In the genomic region with DNA sequence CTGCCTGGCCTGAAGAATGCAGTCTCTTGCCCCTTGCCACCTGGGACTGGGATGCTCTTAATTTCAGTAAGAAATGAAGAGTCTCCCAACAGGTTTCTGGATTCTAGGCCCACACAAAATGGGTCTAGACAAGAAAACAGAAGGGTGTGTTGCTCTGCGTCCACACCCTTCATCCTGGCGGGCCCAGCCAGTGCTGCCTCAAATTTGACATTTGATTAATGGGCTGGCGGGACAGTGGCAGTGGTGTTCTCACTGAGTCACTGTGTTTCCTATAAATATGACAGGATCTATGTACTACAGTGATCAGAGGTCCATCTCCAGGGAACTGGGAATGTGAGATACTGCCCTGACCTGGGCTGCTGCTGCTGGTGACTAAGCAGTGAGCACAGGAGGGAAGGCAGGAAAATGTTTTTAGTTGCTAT, we compare ENCODE assay signal across 10 cellular contexts. TPM values are rescaled to one million over a fixed set of nuclear protein-coding genes. Genes with fewer than 3 reads are reported as not detected.
DNase-seq lines count a peak whose midpoint lies in the region; ATAC-seq and TF ChIP-seq lines count a peak whose summit lies in the region.
"Had no signal": no experiment of that assay in that cellular context is flagged by ENCODE, and none has a peak within 500 bp of the region (broad histone marks: within the 10 kb centered on the region; RNA-seq: fewer than 3 reads in every experiment).

No MANE protein-coding gene starts in this region.

- H3K27me3 Mint-ChIP-seq in brain (no peaks in the 10 kb centered on the region), T-helper 17 cell (no peaks in the 10 kb centered on the region)
- H3K27me3 Mint-ChIP-seq: activated B cell treated with CpG ODN at 0.5 μM for 24 hours had no signal

- H3K9me3 ChIP-seq in liver (ENCODE audit: control insufficient read depth in 4 of 4, low read length in 3 of 4) = no peaks in the 10 kb centered on the region
- no peaks in the 10 kb centered on the region for H3K9me3 ChIP-seq in subcutaneous abdominal adipose tissue (ENCODE audit: control insufficient read depth in 5 of 5, low read length in 5 of 5)
- H3K9me3 ChIP-seq in OCI-LY7 (ENCODE audit: low read length) = no peaks in the 10 kb centered on the region
- no peaks in the 10 kb centered on the region for H3K9me3 ChIP-seq in T-helper 17 cell (ENCODE audit: control insufficient read depth, low read length, poor library complexity, severe bottlenecking)

- H3K27ac ChIP-seq in liver (ENCODE audit: low read depth in 1 of 2, low read length in 2 of 2) (peak overlapping the region; percentile 63 to 79), subcutaneous abdominal adipose tissue (ENCODE audit: low read depth, low read length) (peak overlapping the region; percentile 100), OCI-LY7 (ENCODE audit: low read depth, low read length, poor library complexity, severe bottlenecking) (no peak overlapping the region)

- CTCF ChIA-PET in OCI-LY7 (lab: Charles Lee; ENCODE audit: unreplicated experiment) = no interaction called here

- WGBS in liver = 85% methylated on average over 3 of the region's 3 CpGs

- H3K36me3 Mint-ChIP-seq in brain (no peaks in the 10 kb centered on the region), T-helper 17 cell (ENCODE audit: low read depth) (no peaks in the 10 kb centered on the region)

- H3K27me3 ChIP-seq in liver (ENCODE audit: control insufficient read depth in 4 of 4, insufficient read depth in 4 of 4, low read length in 3 of 4) (no peaks in the 10 kb centered on the region), subcutaneous abdominal adipose tissue (ENCODE audit: control insufficient read depth in 5 of 5, insufficient read depth in 4 of 5, low read length in 5 of 5) (no peaks in the 10 kb centered on the region)

- H3K4me1 ChIP-seq in liver (ENCODE audit: control insufficient read depth in 4 of 4, insufficient read depth in 4 of 4, low read length in 3 of 4) (peaks cover 8 to 47% (median 41%) of the 10 kb centered on the region in 4 donors), subcutaneous abdominal adipose tissue (ENCODE audit: control insufficient read depth in 5 of 5, insufficient read depth in 5 of 5, low read length in 5 of 5) (peaks cover 17 to 70% (median 52%) of the 10 kb centered on the region in 5 donors), OCI-LY7 (ENCODE audit: insufficient read depth, low read length, poor library complexity, severe bottlenecking) (peaks cover 31% of the 10 kb centered on the region)

- TF ChIP-seq EP300 in Ishikawa (IDR thresholded peaks at IDR 0.05; ENCODE audit: borderline replicate concordance) = no peak

- no peak for DNase-seq in OCI-LY7 (ENCODE audit: low spot score)
- DNase-seq in NCI-H748 (lab: John Stamatoyannopoulos, UW; ENCODE audit: unreplicated experiment) = no peak
- no peak for DNase-seq in T-helper 17 cell

- H3K79me2 ChIP-seq in OCI-LY7 (ENCODE audit: insufficient read depth, low read depth, low read length) = no peaks in the 10 kb centered on the region

- H3K4me1 Mint-ChIP-seq in brain (peaks cover 69% of the 10 kb centered on the region), T-helper 17 cell (peaks cover 17% of the 10 kb centered on the region)

- H2AFZ ChIP-seq in OCI-LY7 (ENCODE audit: low read length) = no peak overlapping the region

- H4K20me1 ChIP-seq in OCI-LY7 (ENCODE audit: insufficient read depth, low read length) = no peaks in the 10 kb centered on the region

- no peaks in the 10 kb centered on the region for H3K9me3 Mint-ChIP-seq in brain
- H3K9me3 Mint-ChIP-seq: activated B cell treated with CpG ODN at 0.5 μM for 24 hours had no signal

- no peak overlapping the region for H3K4me2 ChIP-seq in OCI-LY7 (ENCODE audit: low read length)

- H3K9me2 ChIP-seq in OCI-LY7 (ENCODE audit: insufficient read depth, low read length) = no peaks in the 10 kb centered on the region

- intact Hi-C loops in OCI-LY7 (cut with micrococcal nuclease; ENCODE audit: unreplicated experiment) = loop anchor here (10.0 kb wide), 1 partner anchor 423 kb away; a partner anchor contains a TSS

- ATAC-seq in GM18867 (IDR thresholded peaks at IDR 0.05; ENCODE audit: unreplicated experiment) (no peak), T-helper 17 cell (no peak)
- ATAC-seq: sciatic nerve had no signal

- TF ChIP-seq CTCF in brain (conservative IDR thresholded peaks at IDR 0.05) = no peak
- TF ChIP-seq CTCF in liver (IDR thresholded peaks at IDR 0.05; ENCODE audit: low read depth, low read length, missing input control) = no peak
- TF ChIP-seq CTCF in OCI-LY7 (conservative IDR thresholded peaks at IDR 0.05; ENCODE audit: low read length) = no peak

- POLR2A ChIA-PET in OCI-LY7 (lab: Charles Lee) = no interaction called here

- H3K4me3 Mint-ChIP-seq in brain (peak overlapping the region in 2 of 5 experiments; percentile 26 to 75), T-helper 17 cell (no peak overlapping the region)

- no TSS peak for BruUV-seq in OCI-LY7 (replicated peaks; lab: Mats Ljungman, UMichigan)

- TF ChIP-seq RAD21 in Ishikawa (IDR thresholded peaks at IDR 0.05; ENCODE audit: low read depth) = no peak
- TF ChIP-seq RAD21 in liver (IDR thresholded peaks at IDR 0.05) = no peak

- H3K36me3 ChIP-seq in liver (ENCODE audit: control insufficient read depth in 4 of 4, insufficient read depth in 3 of 4, low read depth in 1 of 4, low read length in 3 of 4) (no peaks in the 10 kb centered on the region), subcutaneous abdominal adipose tissue (ENCODE audit: control insufficient read depth in 5 of 5, insufficient read depth in 5 of 5, low read length in 5 of 5) (no peaks in the 10 kb centered on the region), OCI-LY7 (ENCODE audit: insufficient read depth, low read length) (no peaks in the 10 kb centered on the region)

- H3K4me3 ChIP-seq in liver (ENCODE audit: low read depth in 1 of 3, low read length in 3 of 3) (no peak overlapping the region), subcutaneous abdominal adipose tissue (ENCODE audit: low read depth in 1 of 5, low read length in 5 of 5) (no peak overlapping the region), OCI-LY7 (ENCODE audit: low read depth, low read length, poor library complexity, severe bottlenecking) (no peak overlapping the region)

- H3K27ac Mint-ChIP-seq in brain (peak overlapping the region in 3 of 5 experiments; percentile 61 to 98 (median 97)), T-helper 17 cell (no peak overlapping the region)

- H3K9ac ChIP-seq in liver (ENCODE audit: low read depth in 1 of 2, low read length in 2 of 2) = no peak overlapping the region
- peak overlapping the region in 3 of 5 donors; percentile 12 to 48 (median 41) for H3K9ac ChIP-seq in subcutaneous abdominal adipose tissue (ENCODE audit: low read length in 5 of 5)

TF ChIP-seq in Ishikawa, 13 proteins besides CTCF, POLR2A, EP300 and RAD21:
- TF ChIP-seq CREB1 (IDR thresholded peaks at IDR 0.05; ENCODE audit: low read depth) (no peak), FOXM1 (IDR thresholded peaks at IDR 0.05; ENCODE audit: borderline replicate concordance, low read depth) (0 out of 2 replicates have a peak, but pooled peaks have one; percentile 12), NFIC (IDR thresholded peaks at IDR 0.05) (no peak), TCF12 (IDR thresholded peaks at IDR 0.05; ENCODE audit: low read depth) (no peak), ZBTB7A (IDR thresholded peaks at IDR 0.05; ENCODE audit: low read depth) (no peak)
- TF ChIP-seq, protein P1, sequence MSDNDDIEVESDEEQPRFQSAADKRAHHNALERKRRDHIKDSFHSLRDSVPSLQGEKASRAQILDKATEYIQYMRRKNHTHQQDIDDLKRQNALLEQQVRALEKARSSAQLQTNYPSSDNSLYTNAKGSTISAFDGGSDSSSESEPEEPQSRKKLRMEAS (IDR thresholded peaks at IDR 0.05) = no peak

RNA-seq across cellular contexts. Expression of a gene that starts 6.5 kb away (rescaled TPM):
- polyA plus RNA-seq in brain (ENCODE audit: insufficient read depth, low read depth, low replicate concordance) (0.29 TPM), liver (under 1 TPM in 1 of 2 donors, not detected in 1; 0.14 TPM)
- total RNA-seq in liver (under 1 TPM; 0.19 to 0.25 TPM), OCI-LY7 (2022) (0.88 and 0.89 TPM in 2 replicates), T-helper 17 cell (1 to 10 TPM in 1 of 2 donors, not detected in 1; 1.3 TPM)
- 1.2 TPM in 1 of 2 replicates, not detected in the other for total RNA-seq in OCI-LY7 (2014; rRNA removed; shearing (Covaris generic))
- total RNA-seq: activated B cell treated with CpG ODN at 0.5 μM for 24 hours had no signal

RNA-seq across cellular contexts. Expression of a gene that starts 8.9 kb away (rescaled TPM):
- polyA plus RNA-seq in brain (ENCODE audit: insufficient read depth, low read depth, low replicate concordance) = 49.4 TPM
- 1 to 10 TPM; 4.7 to 6.2 TPM for total RNA-seq in liver
- 10 to 100 TPM in 1 of 2 donors, 1 to 10 TPM in 1; 1.3 to 10.5 TPM for polyA plus RNA-seq in liver
- total RNA-seq in OCI-LY7 (2014; rRNA removed; shearing (Covaris generic)) = 5.2 and 9.8 TPM in 2 replicates
- 13.2 and 15.5 TPM in 2 replicates for total RNA-seq in OCI-LY7 (2022)
- total RNA-seq in T-helper 17 cell = 10 to 100 TPM; 13.8 to 20.6 TPM

RNA-seq across cellular contexts. Expression of a gene that starts 37.3 kb away (rescaled TPM):
- polyA plus RNA-seq in brain (ENCODE audit: insufficient read depth, low read depth, low replicate concordance) (21.3 TPM), liver (10 to 100 TPM in 1 of 2 donors, 1 to 10 TPM in 1; 9.3 to 14.0 TPM)
- total RNA-seq in liver (10 to 100 TPM; 19.8 to 42.5 TPM), OCI-LY7 (2022) (2.0 TPM in 2 replicates), T-helper 17 cell (10 to 100 TPM; 12.0 to 17.3 TPM)
- total RNA-seq in OCI-LY7 (2014; rRNA removed; shearing (Covaris generic)) = 1.3 and 4.3 TPM in 2 replicates

RNA-seq across cellular contexts. Expression of a gene that starts 48.5 kb away (rescaled TPM):
- not detected for polyA plus RNA-seq in brain (ENCODE audit: insufficient read depth, low read depth, low replicate concordance)
- not detected for total RNA-seq in liver
- polyA plus RNA-seq in liver = not detected
- total RNA-seq in OCI-LY7 (2014; rRNA removed; shearing (Covaris generic)) = not detected in 2 replicates
- total RNA-seq in OCI-LY7 (2022) = not detected in 2 replicates
- total RNA-seq in T-helper 17 cell = not detected
- total RNA-seq: activated B cell treated with CpG ODN at 0.5 μM for 24 hours, sciatic nerve had no signal

RNA-seq across cellular contexts. Expression of a gene that starts 49.7 kb away (rescaled TPM):
- polyA plus RNA-seq in brain (ENCODE audit: insufficient read depth, low read depth, low replicate concordance) = not detected
- not detected for total RNA-seq in liver
- polyA plus RNA-seq in liver = not detected
- total RNA-seq in OCI-LY7 (2014; rRNA removed; shearing (Covaris generic)) = not detected in 2 replicates
- not detected in 2 replicates for total RNA-seq in OCI-LY7 (2022)
- total RNA-seq in T-helper 17 cell = not detected
- total RNA-seq: activated B cell treated with CpG ODN at 0.5 μM for 24 hours, sciatic nerve had no signal

Comparison
In these comparisons a context has a peak if more than half of its experiments do, and no peak if none do; other contexts are left out.
1. H3K9ac ChIP-seq: peak in subcutaneous abdominal adipose tissue (3 of 5); none in liver (0 of 2).